In the genomic region with DNA sequence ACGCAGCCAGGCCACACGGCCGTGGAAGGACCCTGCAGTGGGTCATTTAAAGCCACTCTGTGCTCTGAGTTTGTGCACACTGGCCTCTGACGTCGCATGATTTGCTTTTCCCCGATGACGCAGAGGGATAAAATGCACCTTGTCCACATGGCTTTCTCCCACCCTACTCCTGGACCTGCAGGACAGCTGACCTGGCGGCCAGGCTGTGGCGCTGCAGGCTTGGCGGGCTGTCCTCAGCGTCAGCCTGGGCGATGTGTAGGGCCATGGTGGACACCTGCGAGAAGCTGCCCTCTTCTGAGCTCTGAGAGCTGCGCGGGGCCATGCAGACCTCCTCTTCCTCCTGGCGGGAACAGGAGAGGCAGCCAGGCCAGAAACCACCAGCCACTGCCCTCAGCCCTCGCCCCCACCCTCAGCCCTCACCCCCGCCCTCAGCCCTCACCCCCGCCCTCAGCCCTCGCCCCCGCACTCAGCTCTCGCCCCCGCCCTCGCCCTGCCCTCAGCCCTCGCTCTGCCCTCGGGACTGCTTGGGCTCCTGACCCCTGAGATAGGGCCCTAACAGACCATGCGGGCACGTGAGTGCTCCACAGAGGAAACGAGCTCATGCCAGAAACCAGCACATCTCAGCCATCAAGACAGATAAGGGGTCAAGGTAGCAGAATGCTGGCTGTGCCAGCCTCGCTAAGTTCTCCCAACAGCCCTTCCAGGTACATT, we compare ENCODE assay signal across 1 cellular context.
TF ChIP-seq lines count a peak whose summit lies in the region.

No MANE protein-coding gene starts in this region.

TF ChIP-seq in K562, 482 proteins besides CTCF, POLR2A, EP300 and RAD21 (continues in another document):
- no peak for TF ChIP-seq HDAC3 (IDR thresholded peaks at IDR 0.05; ENCODE audit: borderline replicate concordance, partially characterized antibody)
- TF ChIP-seq KDM1A (IDR thresholded peaks at IDR 0.05), result no peak
- no peak for TF ChIP-seq GABPB2 (CRISPR knock-in tag; conservative IDR thresholded peaks at IDR 0.05)
- TF ChIP-seq NCOA2 (IDR thresholded peaks at IDR 0.05; ENCODE audit: partially characterized antibody in 2 of 2), result no peak
- TF ChIP-seq CHD7 (IDR thresholded peaks at IDR 0.05; ENCODE audit: low read depth, low read length), result no peak
- TF ChIP-seq ESRRA (IDR thresholded peaks at IDR 0.05; ENCODE audit: borderline replicate concordance, low read depth), result no peak
- TF ChIP-seq ZNF444 (CRISPR knock-in tag; IDR thresholded peaks at IDR 0.05), result no peak
- no peak for TF ChIP-seq GABPA (tag; conservative IDR thresholded peaks at IDR 0.05; ENCODE audit: low read depth)
- no peak for TF ChIP-seq MTA2 (IDR thresholded peaks at IDR 0.05; ENCODE audit: low read depth)
- TF ChIP-seq TGIF2 (CRISPR knock-in tag; IDR thresholded peaks at IDR 0.05), result no peak
- no peak for TF ChIP-seq PCBP2 (IDR thresholded peaks at IDR 0.05; ENCODE audit: low read depth, low read length, poor library complexity, severe bottlenecking)
- TF ChIP-seq ZFP30 (CRISPR knock-in tag; IDR thresholded peaks at IDR 0.05; ENCODE audit: borderline replicate concordance), result no peak
- no peak for TF ChIP-seq ELF4 (CRISPR knock-in tag; IDR thresholded peaks at IDR 0.05)
- peak; percentile 53; the same call in 1 of the 2 replicates for TF ChIP-seq SMC3 (conservative IDR thresholded peaks at IDR 0.05; ENCODE audit: insufficient read depth, low read depth, low read length)
- TF ChIP-seq, protein P1, sequence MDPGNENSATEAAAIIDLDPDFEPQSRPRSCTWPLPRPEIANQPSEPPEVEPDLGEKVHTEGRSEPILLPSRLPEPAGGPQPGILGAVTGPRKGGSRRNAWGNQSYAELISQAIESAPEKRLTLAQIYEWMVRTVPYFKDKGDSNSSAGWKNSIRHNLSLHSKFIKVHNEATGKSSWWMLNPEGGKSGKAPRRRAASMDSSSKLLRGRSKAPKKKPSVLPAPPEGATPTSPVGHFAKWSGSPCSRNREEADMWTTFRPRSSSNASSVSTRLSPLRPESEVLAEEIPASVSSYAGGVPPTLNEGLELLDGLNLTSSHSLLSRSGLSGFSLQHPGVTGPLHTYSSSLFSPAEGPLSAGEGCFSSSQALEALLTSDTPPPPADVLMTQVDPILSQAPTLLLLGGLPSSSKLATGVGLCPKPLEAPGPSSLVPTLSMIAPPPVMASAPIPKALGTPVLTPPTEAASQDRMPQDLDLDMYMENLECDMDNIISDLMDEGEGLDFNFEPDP (CRISPR knock-in tag; IDR thresholded peaks at IDR 0.05), result no peak
- TF ChIP-seq TBP (optimal IDR thresholded peaks at IDR 0.05; ENCODE audit: low read depth, low read length), result no peak
- TF ChIP-seq ZNF507 (tag; conservative IDR thresholded peaks at IDR 0.05), result no peak
- no peak for TF ChIP-seq NFRKB (IDR thresholded peaks at IDR 0.05; ENCODE audit: low read depth)
- TF ChIP-seq MYC (IDR thresholded peaks at IDR 0.05; ENCODE audit: low read depth, low read length), result peak; percentile 66; the same call in 1 of the 2 replicates
- no peak for TF ChIP-seq MYC (CRISPR knock-in tag; IDR thresholded peaks at IDR 0.05; ENCODE audit: borderline replicate concordance, low read depth)
- no peak for TF ChIP-seq MTA1 (IDR thresholded peaks at IDR 0.05; ENCODE audit: borderline replicate concordance)
- TF ChIP-seq TRIM25 (IDR thresholded peaks at IDR 0.05; ENCODE audit: borderline replicate concordance), result no peak
- no peak for TF ChIP-seq ZNF124 (CRISPR knock-in tag; IDR thresholded peaks at IDR 0.05)
- TF ChIP-seq, protein P2, sequence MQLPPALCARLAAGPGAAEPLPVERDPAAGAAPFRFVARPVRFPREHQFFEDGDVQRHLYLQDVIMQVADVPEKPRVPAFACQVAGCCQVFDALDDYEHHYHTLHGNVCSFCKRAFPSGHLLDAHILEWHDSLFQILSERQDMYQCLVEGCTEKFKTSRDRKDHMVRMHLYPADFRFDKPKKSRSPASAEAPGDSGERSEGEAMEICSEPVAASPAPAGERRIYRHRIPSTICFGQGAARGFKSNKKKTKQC (CRISPR knock-in tag; IDR thresholded peaks at IDR 0.05), result no peak
- TF ChIP-seq RBM17 (IDR thresholded peaks at IDR 0.05; ENCODE audit: borderline replicate concordance, low read depth, low read length), result no peak
- TF ChIP-seq ZNF766 (CRISPR knock-in tag; conservative IDR thresholded peaks at IDR 0.05), result no peak
- no peak for TF ChIP-seq ZFP91 (CRISPR knock-in tag; IDR thresholded peaks at IDR 0.05)
- TF ChIP-seq, protein P3, sequence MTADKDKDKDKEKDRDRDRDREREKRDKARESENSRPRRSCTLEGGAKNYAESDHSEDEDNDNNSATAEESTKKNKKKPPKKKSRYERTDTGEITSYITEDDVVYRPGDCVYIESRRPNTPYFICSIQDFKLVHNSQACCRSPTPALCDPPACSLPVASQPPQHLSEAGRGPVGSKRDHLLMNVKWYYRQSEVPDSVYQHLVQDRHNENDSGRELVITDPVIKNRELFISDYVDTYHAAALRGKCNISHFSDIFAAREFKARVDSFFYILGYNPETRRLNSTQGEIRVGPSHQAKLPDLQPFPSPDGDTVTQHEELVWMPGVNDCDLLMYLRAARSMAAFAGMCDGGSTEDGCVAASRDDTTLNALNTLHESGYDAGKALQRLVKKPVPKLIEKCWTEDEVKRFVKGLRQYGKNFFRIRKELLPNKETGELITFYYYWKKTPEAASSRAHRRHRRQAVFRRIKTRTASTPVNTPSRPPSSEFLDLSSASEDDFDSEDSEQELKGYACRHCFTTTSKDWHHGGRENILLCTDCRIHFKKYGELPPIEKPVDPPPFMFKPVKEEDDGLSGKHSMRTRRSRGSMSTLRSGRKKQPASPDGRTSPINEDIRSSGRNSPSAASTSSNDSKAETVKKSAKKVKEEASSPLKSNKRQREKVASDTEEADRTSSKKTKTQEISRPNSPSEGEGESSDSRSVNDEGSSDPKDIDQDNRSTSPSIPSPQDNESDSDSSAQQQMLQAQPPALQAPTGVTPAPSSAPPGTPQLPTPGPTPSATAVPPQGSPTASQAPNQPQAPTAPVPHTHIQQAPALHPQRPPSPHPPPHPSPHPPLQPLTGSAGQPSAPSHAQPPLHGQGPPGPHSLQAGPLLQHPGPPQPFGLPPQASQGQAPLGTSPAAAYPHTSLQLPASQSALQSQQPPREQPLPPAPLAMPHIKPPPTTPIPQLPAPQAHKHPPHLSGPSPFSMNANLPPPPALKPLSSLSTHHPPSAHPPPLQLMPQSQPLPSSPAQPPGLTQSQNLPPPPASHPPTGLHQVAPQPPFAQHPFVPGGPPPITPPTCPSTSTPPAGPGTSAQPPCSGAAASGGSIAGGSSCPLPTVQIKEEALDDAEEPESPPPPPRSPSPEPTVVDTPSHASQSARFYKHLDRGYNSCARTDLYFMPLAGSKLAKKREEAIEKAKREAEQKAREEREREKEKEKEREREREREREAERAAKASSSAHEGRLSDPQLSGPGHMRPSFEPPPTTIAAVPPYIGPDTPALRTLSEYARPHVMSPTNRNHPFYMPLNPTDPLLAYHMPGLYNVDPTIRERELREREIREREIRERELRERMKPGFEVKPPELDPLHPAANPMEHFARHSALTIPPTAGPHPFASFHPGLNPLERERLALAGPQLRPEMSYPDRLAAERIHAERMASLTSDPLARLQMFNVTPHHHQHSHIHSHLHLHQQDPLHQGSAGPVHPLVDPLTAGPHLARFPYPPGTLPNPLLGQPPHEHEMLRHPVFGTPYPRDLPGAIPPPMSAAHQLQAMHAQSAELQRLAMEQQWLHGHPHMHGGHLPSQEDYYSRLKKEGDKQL (CRISPR knock-in tag; IDR thresholded peaks at IDR 0.05; ENCODE audit: borderline replicate concordance), result no peak
